Comparison of ENCODE assay signal across 9 cellular contexts in the genomic region with DNA sequence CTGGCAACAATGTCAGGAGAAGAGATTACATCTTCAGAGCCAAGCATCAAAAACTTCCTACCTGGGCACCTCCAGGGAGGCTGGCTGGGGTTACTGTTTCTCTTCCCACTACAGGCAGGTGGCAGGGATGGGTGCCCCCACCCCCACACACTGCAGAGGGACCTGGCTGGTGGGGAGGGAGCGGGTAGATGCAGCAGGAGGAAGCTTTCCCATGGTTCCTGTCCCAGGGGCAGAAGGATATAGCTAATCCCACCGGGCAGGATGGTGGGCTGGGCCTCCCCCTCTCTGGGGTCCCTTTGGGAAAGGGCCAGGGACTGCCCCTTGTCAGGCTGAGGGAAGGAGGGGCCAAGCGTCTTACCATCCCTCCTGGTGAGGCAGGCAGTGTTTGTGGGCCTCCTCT. TPM values are rescaled to one million over a fixed set of nuclear protein-coding genes. Genes with fewer than 3 reads are reported as not detected.
DNase-seq lines count a peak whose midpoint lies in the region; ATAC-seq and TF ChIP-seq lines count a peak whose summit lies in the region.
"Had no signal": no experiment of that assay in that cellular context is flagged by ENCODE, and none has a peak within 500 bp of the region (broad histone marks: within the 10 kb centered on the region; RNA-seq: fewer than 3 reads in every experiment).

No MANE protein-coding gene starts in this region.

- TF ChIP-seq CTCF in OCI-LY1 (IDR thresholded peaks at IDR 0.05; ENCODE audit: low read length) (no peak), endothelial cell (IDR thresholded peaks at IDR 0.05; ENCODE audit: unreplicated experiment) (no peak)

- H3K79me2 ChIP-seq in OCI-LY1 (ENCODE audit: insufficient read depth, low read length) = no peaks in the 10 kb centered on the region

- H2AFZ ChIP-seq in OCI-LY1 (ENCODE audit: low read length) (no peak overlapping the region), neuron (ENCODE audit: low read depth, low read length) (peak overlapping the region; percentile 92)

- H3K27ac ChIP-seq in BLaER1 treated with 17β-estradiol and CSF1 and Interleukin-3, amounts not matched to agents 10 nM and 100 nM = no peak overlapping the region
- H3K27ac ChIP-seq in OCI-LY1 (ENCODE audit: low read depth, low read length, poor library complexity, severe bottlenecking) = no peak overlapping the region
- H3K27ac ChIP-seq: epithelial cell of prostate had no signal

- peak overlapping the region; percentile 82 to 99 (median 96) for H3K4me2 ChIP-seq in BLaER1 treated with 17β-estradiol and CSF1 and Interleukin-3, amounts not matched to agents 10 nM and 100 nM
- H3K4me2 ChIP-seq in OCI-LY1 (ENCODE audit: low read length) = peak overlapping the region; percentile 70

- no peak for ATAC-seq in HG03439 (IDR thresholded peaks at IDR 0.05; ENCODE audit: unreplicated experiment)
- ATAC-seq in GM19467 (IDR thresholded peaks at IDR 0.05; ENCODE audit: unreplicated experiment) = no peak
- ATAC-seq in GM21360 (IDR thresholded peaks at IDR 0.05; ENCODE audit: unreplicated experiment) = no peak
- no peak for ATAC-seq in GM19023 (IDR thresholded peaks at IDR 0.05; ENCODE audit: unreplicated experiment)

- peaks cover 39% of the 10 kb centered on the region for H3K4me1 Mint-ChIP-seq in endothelial cell (ENCODE audit: unreplicated experiment)

- DNase-seq in endothelial cell (ENCODE audit: low spot score) = peak; percentile 9

- H3K9ac ChIP-seq in BLaER1 treated with 17β-estradiol and CSF1 and Interleukin-3, amounts not matched to agents 10 nM and 100 nM = peak overlapping the region in 8 of 11 experiments; percentile 49 to 71 (median 65); a peak in 12 of 22 replicates
- H3K9ac ChIP-seq in OCI-LY1 (ENCODE audit: low read length) = no peak overlapping the region

- H3K27me3 Mint-ChIP-seq in endothelial cell (ENCODE audit: unreplicated experiment) = peaks cover 24% of the 10 kb centered on the region

- H4K20me1 ChIP-seq in BLaER1 treated with 17β-estradiol and CSF1 and Interleukin-3, amounts not matched to agents 10 nM and 100 nM = peaks cover 0 to 13% (median 0%) of the 10 kb centered on the region in 11 experiments; a peak in 3 of 22 replicates
- H4K20me1 ChIP-seq in OCI-LY1 (ENCODE audit: insufficient read depth, low read length) = no peaks in the 10 kb centered on the region

- H3K9me3 Mint-ChIP-seq in endothelial cell (ENCODE audit: unreplicated experiment) = no peaks in the 10 kb centered on the region

- peaks cover 35 to 54% (median 44%) of the 10 kb centered on the region in 11 experiments for H3K27me3 ChIP-seq in BLaER1 treated with 17β-estradiol and CSF1 and Interleukin-3, amounts not matched to agents 10 nM and 100 nM
- H3K27me3 ChIP-seq in OCI-LY1 (ENCODE audit: insufficient read depth, low read length) = peaks cover 17% of the 10 kb centered on the region
- peaks cover 64% of the 10 kb centered on the region for H3K27me3 ChIP-seq in neuron (ENCODE audit: insufficient read depth, low read length)

- peak overlapping the region; percentile 55 to 74 (median 66); a peak in 17 of 20 replicates for H3K4me3 ChIP-seq in BLaER1 treated with 17β-estradiol and CSF1 and Interleukin-3, amounts not matched to agents 10 nM and 100 nM
- peak overlapping the region; percentile 52 for H3K4me3 ChIP-seq in OCI-LY1 (ENCODE audit: low read depth, low read length, poor library complexity, severe bottlenecking)
- peak overlapping the region; percentile 46 for H3K4me3 ChIP-seq in neuron (ENCODE audit: low read length)

- H3K4me1 ChIP-seq in BLaER1 treated with 17β-estradiol and CSF1 and Interleukin-3, amounts not matched to agents 10 nM and 100 nM = peaks cover 11 to 78% (median 42%) of the 10 kb centered on the region in 10 experiments; a peak in 18 of 20 replicates
- H3K4me1 ChIP-seq in OCI-LY1 (ENCODE audit: insufficient read depth, low read length, severe bottlenecking) (no peaks in the 10 kb centered on the region), neuron (ENCODE audit: insufficient read depth, low read length) (peaks cover 21% of the 10 kb centered on the region)

- H3K27ac Mint-ChIP-seq in endothelial cell (ENCODE audit: unreplicated experiment) = no peak overlapping the region

- no peaks in the 10 kb centered on the region for H3K9me3 ChIP-seq in BLaER1 treated with 17β-estradiol and CSF1 and Interleukin-3, amounts not matched to agents 10 nM and 100 nM (replicated peaks in 1 of 11)
- H3K9me3 ChIP-seq in OCI-LY1 (ENCODE audit: low read length) (no peaks in the 10 kb centered on the region), neuron (ENCODE audit: low read length) (no peaks in the 10 kb centered on the region)

- H3K36me3 ChIP-seq in BLaER1 treated with 17β-estradiol and CSF1 and Interleukin-3, amounts not matched to agents 10 nM and 100 nM = no peaks in the 10 kb centered on the region
- H3K36me3 ChIP-seq in OCI-LY1 (ENCODE audit: insufficient read depth, low read length) (no peaks in the 10 kb centered on the region), neuron (ENCODE audit: insufficient read depth, low read length) (no peaks in the 10 kb centered on the region)

- peaks cover 4% of the 10 kb centered on the region for H3K36me3 Mint-ChIP-seq in endothelial cell (ENCODE audit: low read depth, unreplicated experiment)

- H3K4me3 Mint-ChIP-seq in endothelial cell (ENCODE audit: unreplicated experiment) = peak overlapping the region; percentile 51

- no peaks in the 10 kb centered on the region for H3K9me2 ChIP-seq in OCI-LY1 (ENCODE audit: low read depth, low read length)

- H3F3A ChIP-seq in OCI-LY1 (ENCODE audit: insufficient read depth, low read length) = no peaks in the 10 kb centered on the region

RNA-seq across cellular contexts. Expression of a gene that starts 16.7 kb away (rescaled TPM):
- total RNA-seq in endothelial cell (ENCODE audit: unreplicated experiment) = 24.0 TPM

RNA-seq across cellular contexts. Expression of a gene that starts 42.9 kb away (rescaled TPM):
- total RNA-seq in endothelial cell (ENCODE audit: unreplicated experiment) = 0.10 TPM
